In genomic region chr6:22227824-22228610, GRCh38 we compare ENCODE assay signal across 20 cellular contexts.
"Had no signal": no experiment of that assay in that cellular context is flagged by ENCODE, and none has a peak within 500 bp of the region (broad histone marks: within the 10 kb centered on the region; RNA-seq: fewer than 3 reads in every experiment).

No MANE protein-coding gene starts in this region.

- H2AFZ ChIP-seq: parathyroid adenoma had no signal

- H3K27ac ChIP-seq: body of pancreas, coronary artery, neutrophil, parathyroid adenoma, right atrium auricular region, stomach, thoracic aorta had no signal

- FAIRE-seq: keratinocyte, TTC549 had no signal

- H3K4me3 ChIP-seq: body of pancreas, coronary artery, right atrium auricular region, stomach, thoracic aorta had no signal

- H3K36me3 ChIP-seq: neutrophil, right atrium auricular region, stomach, thoracic aorta had no signal

- H3K9me3 ChIP-seq: body of pancreas, neutrophil, right atrium auricular region, stomach, thoracic aorta had no signal

- H3K27me3 ChIP-seq: body of pancreas, neutrophil, right atrium auricular region, stomach had no signal

- H3K9ac ChIP-seq: parathyroid adenoma had no signal

- H3K4me1 ChIP-seq: body of pancreas, parathyroid adenoma, right atrium auricular region, stomach had no signal

- H3K79me2 ChIP-seq: parathyroid adenoma had no signal

- DNase-seq: activated CD4-positive, alpha-beta T cell treated with anti-CD3 and anti-CD28 coated beads for 4 hours; activated CD8-positive, alpha-beta T cell treated with anti-CD3 and anti-CD28 coated beads for 36 hours; activated effector memory CD4-positive, alpha-beta T cell treated with anti-CD3 and anti-CD28 coated beads, Interleukin-2, amount 50 U/mL, for 16 hours; activated T-cell treated with anti-CD3 and anti-CD28 coated beads, Interleukin-2, amount 50 U/mL, for 48 hours; amniotic stem cell; body of pancreas; central memory CD4-positive, alpha-beta T cell; effector CD8-positive, alpha-beta T cell; hippocampal formation; mesenchymal stem cell; naive thymus-derived CD8-positive, alpha-beta T cell; stomach; T-helper 2 cell had no signal
